Comparison of ENCODE assay signal across 30 cellular contexts in genomic region chr9:27280249-27280648, GRCh38. TPM values are rescaled to one million over a fixed set of nuclear protein-coding genes. Genes with fewer than 3 reads are reported as not detected.
"Had no signal": no experiment of that assay in that cellular context is flagged by ENCODE, and none has a peak within 500 bp of the region (broad histone marks: within the 10 kb centered on the region; RNA-seq: fewer than 3 reads in every experiment).

No MANE protein-coding gene starts in this region.

- H3K27ac ChIP-seq: brain microvascular endothelial cell, coronary artery, esophagus muscularis mucosa, foreskin keratinocyte, gastrocnemius medialis had no signal

- H3K4me1 ChIP-seq: foreskin keratinocyte had no signal

- H3K27me3 Mint-ChIP-seq: central memory CD8-positive, alpha-beta T cell had no signal

- H3K27ac Mint-ChIP-seq: activated CD4-positive, alpha-beta memory T cell treated with anti-CD3 and anti-CD28 coated beads, Interleukin-2, amount 10 ng/mL, durations not matched to agents 7 days and 5 days; activated CD4-positive, alpha-beta T cell treated with anti-CD3 and anti-CD28 coated beads, Interleukin-2, amount 10 ng/mL, durations not matched to agents 7 days and 5 days; activated naive CD4-positive, alpha-beta T cell treated with anti-CD3 and anti-CD28 coated beads, Interleukin-2, amount 10 ng/mL, durations not matched to agents 7 days and 5 days; activated naive CD4-positive, alpha-beta T cell treated with anti-CD3 and anti-CD28 coated beads, Interleukin-2, amount 50 U/mL, for 72 hours; activated naive CD8-positive, alpha-beta T cell treated with anti-CD3 and anti-CD28 coated beads, Interleukin-2, amount 10 ng/mL, durations not matched to agents 7 days and 5 days; activated T-cell treated with anti-CD3 and anti-CD28 coated beads, Interleukin-2, amount 50 U/mL, for 24 hours; activated T-cell treated with anti-CD3 and anti-CD28 coated beads, Interleukin-2, amount 50 U/mL, for 72 hours; effector memory CD8-positive, alpha-beta T cell had no signal

- H3K9me3 Mint-ChIP-seq: activated CD4-positive, alpha-beta memory T cell treated with anti-CD3 and anti-CD28 coated beads, Interleukin-2, amount 10 ng/mL, durations not matched to agents 7 days and 5 days; activated CD4-positive, alpha-beta T cell treated with anti-CD3 and anti-CD28 coated beads, Interleukin-2, amount 10 ng/mL, durations not matched to agents 7 days and 5 days; activated naive CD4-positive, alpha-beta T cell treated with anti-CD3 and anti-CD28 coated beads, Interleukin-2, amount 10 ng/mL, durations not matched to agents 7 days and 5 days; activated naive CD4-positive, alpha-beta T cell treated with anti-CD3 and anti-CD28 coated beads, Interleukin-2, amount 50 U/mL, for 72 hours; activated naive CD8-positive, alpha-beta T cell treated with anti-CD3 and anti-CD28 coated beads, Interleukin-2, amount 10 ng/mL, durations not matched to agents 7 days and 5 days; activated T-cell treated with anti-CD3 and anti-CD28 coated beads, Interleukin-2, amount 50 U/mL, for 24 hours; activated T-cell treated with anti-CD3 and anti-CD28 coated beads, Interleukin-2, amount 50 U/mL, for 72 hours; central memory CD8-positive, alpha-beta T cell; effector memory CD8-positive, alpha-beta T cell had no signal

- DNase-seq: activated CD4-positive, alpha-beta memory T cell treated with anti-CD3 and anti-CD28 coated beads, Interleukin-2, amount 10 ng/mL, durations not matched to agents 7 days and 5 days; activated CD4-positive, alpha-beta T cell treated with anti-CD3 and anti-CD28 coated beads for 1 hour; activated CD4-positive, alpha-beta T cell treated with anti-CD3 and anti-CD28 coated beads for 4 hours; activated CD4-positive, alpha-beta T cell treated with anti-CD3 and anti-CD28 coated beads, Interleukin-2, amount 10 ng/mL, durations not matched to agents 7 days and 5 days; activated CD4-positive, alpha-beta T cell treated with anti-CD3 and anti-CD28 coated beads, Interleukin-2, amount 50 U/mL, for 4 hours; activated CD8-positive, alpha-beta memory T cell treated with anti-CD3 and anti-CD28 coated beads, Interleukin-2, amount 50 U/mL, for 48 hours; activated gamma-delta T cell; activated naive CD4-positive, alpha-beta T cell; activated naive CD4-positive, alpha-beta T cell treated with anti-CD3 and anti-CD28 coated beads, Interleukin-2, amount 10 ng/mL, durations not matched to agents 7 days and 5 days; activated naive CD8-positive, alpha-beta T cell treated with anti-CD3 and anti-CD28 coated beads, Interleukin-2, amount 10 ng/mL, durations not matched to agents 7 days and 5 days; activated T-cell treated with anti-CD3 and anti-CD28 coated beads for 4 hours; activated T-cell treated with anti-CD3 and anti-CD28 coated beads, Interleukin-2, amount 50 U/mL, for 24 hours; activated T-cell treated with anti-CD3 and anti-CD28 coated beads, Interleukin-2, amount 50 U/mL, for 72 hours; brain microvascular endothelial cell; effector CD4-positive, alpha-beta T cell; effector memory CD8-positive, alpha-beta T cell; erythroblast; foreskin keratinocyte; gastrocnemius medialis; T-helper 2 cell had no signal

- H3K27me3 ChIP-seq: brain microvascular endothelial cell, esophagus muscularis mucosa, gastrocnemius medialis had no signal

- H3K4me3 ChIP-seq: gastrocnemius medialis had no signal

- ATAC-seq: activated naive CD4-positive, alpha-beta T cell treated with anti-CD3 and anti-CD28 coated beads, Interleukin-2, amount 50 U/mL, for 72 hours; activated T-cell treated with anti-CD3 and anti-CD28 coated beads, Interleukin-2, amount 50 U/mL, for 72 hours; effector memory CD8-positive, alpha-beta T cell; gastrocnemius medialis had no signal

- H3K36me3 Mint-ChIP-seq: activated naive CD4-positive, alpha-beta T cell treated with anti-CD3 and anti-CD28 coated beads, Interleukin-2, amount 10 ng/mL, durations not matched to agents 7 days and 5 days; activated naive CD4-positive, alpha-beta T cell treated with anti-CD3 and anti-CD28 coated beads, Interleukin-2, amount 50 U/mL, for 72 hours; activated naive CD8-positive, alpha-beta T cell treated with anti-CD3 and anti-CD28 coated beads, Interleukin-2, amount 10 ng/mL, durations not matched to agents 7 days and 5 days had no signal

- H3K4me1 Mint-ChIP-seq: activated CD4-positive, alpha-beta memory T cell treated with anti-CD3 and anti-CD28 coated beads, Interleukin-2, amount 10 ng/mL, durations not matched to agents 7 days and 5 days; activated naive CD4-positive, alpha-beta T cell treated with anti-CD3 and anti-CD28 coated beads, Interleukin-2, amount 10 ng/mL, durations not matched to agents 7 days and 5 days; activated naive CD8-positive, alpha-beta T cell treated with anti-CD3 and anti-CD28 coated beads, Interleukin-2, amount 10 ng/mL, durations not matched to agents 7 days and 5 days had no signal

- H3K4me3 Mint-ChIP-seq: activated CD4-positive, alpha-beta memory T cell treated with anti-CD3 and anti-CD28 coated beads, Interleukin-2, amount 10 ng/mL, durations not matched to agents 7 days and 5 days; activated CD4-positive, alpha-beta T cell treated with anti-CD3 and anti-CD28 coated beads, Interleukin-2, amount 10 ng/mL, durations not matched to agents 7 days and 5 days; activated naive CD4-positive, alpha-beta T cell treated with anti-CD3 and anti-CD28 coated beads, Interleukin-2, amount 10 ng/mL, durations not matched to agents 7 days and 5 days; activated naive CD8-positive, alpha-beta T cell treated with anti-CD3 and anti-CD28 coated beads, Interleukin-2, amount 10 ng/mL, durations not matched to agents 7 days and 5 days; activated T-cell treated with anti-CD3 and anti-CD28 coated beads, Interleukin-2, amount 50 U/mL, for 24 hours; activated T-cell treated with anti-CD3 and anti-CD28 coated beads, Interleukin-2, amount 50 U/mL, for 72 hours; central memory CD8-positive, alpha-beta T cell; effector memory CD8-positive, alpha-beta T cell had no signal

- H3K36me3 ChIP-seq: brain microvascular endothelial cell, esophagus muscularis mucosa, gastrocnemius medialis had no signal

- H3K9me3 ChIP-seq: esophagus muscularis mucosa, gastrocnemius medialis had no signal

RNA-seq across cellular contexts. Expression of gene EQTN, which starts 16.7 kb away (rescaled TPM):
- total RNA-seq: activated CD4-positive, alpha-beta memory T cell treated with anti-CD3 and anti-CD28 coated beads, Interleukin-2, amount 10 ng/mL, durations not matched to agents 7 days and 5 days; activated CD4-positive, alpha-beta T cell treated with anti-CD3 and anti-CD28 coated beads, Interleukin-2, amount 10 ng/mL, durations not matched to agents 7 days and 5 days; activated naive CD4-positive, alpha-beta T cell treated with anti-CD3 and anti-CD28 coated beads, Interleukin-2, amount 50 U/mL, for 72 hours; activated naive CD8-positive, alpha-beta T cell treated with anti-CD3 and anti-CD28 coated beads, Interleukin-2, amount 10 ng/mL, durations not matched to agents 7 days and 5 days; activated T-cell treated with anti-CD3 and anti-CD28 coated beads, Interleukin-2, amount 50 U/mL, for 72 hours; astrocyte; bronchial epithelial cell; cardiac septum; dermis blood vessel endothelial cell; foreskin keratinocyte; glomerular endothelial cell; T-helper 1 cell treated with Interleukin-12 subunit alpha and Interleukin-12 subunit beta and Interleukin-4 antibody, amounts not matched to agents 30 ng/mL and 1 ng/mL, for 36 hours had no signal
